Comparison of ENCODE assay signal across 16 cellular contexts in genomic region chr1:21815724-21816311, GRCh38. TPM values are rescaled to one million over a fixed set of nuclear protein-coding genes. Genes with fewer than 3 reads are reported as not detected.
DNase-seq lines count a peak whose midpoint lies in the region; ATAC-seq, FAIRE-seq and TF ChIP-seq lines count a peak whose summit lies in the region.
"Had no signal": no experiment of that assay in that cellular context is flagged by ENCODE, and none has a peak within 500 bp of the region (broad histone marks: within the 10 kb centered on the region; RNA-seq: fewer than 3 reads in every experiment).

No MANE protein-coding gene starts in this region.

- ATAC-seq in HepG2: no peak
- peak; percentile 51 for ATAC-seq in activated B cell treated with CpG ODN at 0.5 μM for 24 hours (ENCODE audit: low read depth)
- peak; percentile 22 to 39 (median 30) for ATAC-seq in right lobe of liver
- ATAC-seq in upper lobe of right lung: peak; percentile 35
- ATAC-seq in HG03460 (IDR thresholded peaks at IDR 0.05; ENCODE audit: unreplicated experiment): no peak
- ATAC-seq: activated CD4-positive, CD25-positive, alpha-beta regulatory T cell treated with anti-CD3 and anti-CD28 coated beads, Interleukin-2, amount 50 U/mL, for 24 hours had no signal

- H3K4me3 ChIP-seq in liver (ENCODE audit: low read depth in 1 of 3, low read length in 3 of 3): no peak overlapping the region
- H3K4me3 ChIP-seq in HepG2 (replicated peaks in 1 of 3; ENCODE audit: insufficient read depth in 1 of 3, low read depth in 2 of 3, low read length in 3 of 3): no peak overlapping the region
- no peak overlapping the region for H3K4me3 ChIP-seq in right lobe of liver
- H3K4me3 ChIP-seq in upper lobe of right lung: no peak overlapping the region

- intact Hi-C loops in HepG2 (cut with micrococcal nuclease; ENCODE audit: unreplicated experiment) (no loop called here), activated B cell treated with CpG ODN at 0.5 μM for 24 hours (cut with micrococcal nuclease) (loop anchor here (2.0 to 10.0 kb wide), 3 partner anchors 51 to 146 kb away; partner anchors contain the start of gene HSPG2), right lobe of liver (cut with DNase I) (no loop called here), upper lobe of right lung (cut with DNase I) (no loop called here)

- no peaks in the 10 kb centered on the region for H3K27me3 ChIP-seq in liver (ENCODE audit: control insufficient read depth in 4 of 4, insufficient read depth in 4 of 4, low read length in 3 of 4)
- H3K27me3 ChIP-seq in HepG2 (ENCODE audit: control insufficient read depth in 1 of 2, insufficient read depth in 2 of 2, low read length in 2 of 2): peaks cover 0 to 11% of the 10 kb centered on the region in 2 experiments; a peak in 3 of 5 replicates
- peaks cover 0 to 7% of the 10 kb centered on the region in 2 donors for H3K27me3 ChIP-seq in right lobe of liver
- no peaks in the 10 kb centered on the region for H3K27me3 ChIP-seq in upper lobe of right lung

- TF ChIP-seq POLR2A in HepG2 (IDR thresholded peaks at IDR 0.05; ENCODE audit: insufficient read depth in 1 of 2, low read depth in 2 of 2, low read length in 2 of 2) (no peak), right lobe of liver (IDR thresholded peaks at IDR 0.05) (no peak)

- no peaks in the 10 kb centered on the region for H3K36me3 Mint-ChIP-seq in activated B cell treated with CpG ODN at 0.5 μM for 24 hours (ENCODE audit: low read depth)

- H3K4me1 Mint-ChIP-seq in activated B cell treated with CpG ODN at 0.5 μM for 24 hours: peaks cover 20% of the 10 kb centered on the region

- no peaks in the 10 kb centered on the region for H3K36me3 ChIP-seq in liver (ENCODE audit: control insufficient read depth in 4 of 4, insufficient read depth in 3 of 4, low read depth in 1 of 4, low read length in 3 of 4)
- H3K36me3 ChIP-seq in HepG2 (replicated peaks in 1 of 2; ENCODE audit: control insufficient read depth in 1 of 2, insufficient read depth in 2 of 2, low read length in 2 of 2): no peaks in the 10 kb centered on the region
- no peaks in the 10 kb centered on the region for H3K36me3 ChIP-seq in right lobe of liver
- H3K36me3 ChIP-seq in upper lobe of right lung: no peaks in the 10 kb centered on the region

- no peak overlapping the region for H3K27ac ChIP-seq in liver (ENCODE audit: low read depth in 1 of 2, low read length in 2 of 2)
- no peak overlapping the region for H3K27ac ChIP-seq in HepG2 (ENCODE audit: extremely low read length, insufficient read depth, low read length)
- no peak overlapping the region for H3K27ac ChIP-seq in right lobe of liver
- no peak overlapping the region for H3K27ac ChIP-seq in upper lobe of right lung

- H3K27me3 Mint-ChIP-seq in activated B cell treated with CpG ODN at 0.5 μM for 24 hours: peaks cover 3% of the 10 kb centered on the region

- no peaks in the 10 kb centered on the region for H3K9me3 ChIP-seq in liver (ENCODE audit: control insufficient read depth in 4 of 4, low read length in 3 of 4)
- H3K9me3 ChIP-seq in HepG2 (ENCODE audit: low read length): no peaks in the 10 kb centered on the region
- H3K9me3 ChIP-seq in right lobe of liver: no peaks in the 10 kb centered on the region
- H3K9me3 ChIP-seq in upper lobe of right lung: no peaks in the 10 kb centered on the region

- H3K4me3 Mint-ChIP-seq in activated B cell treated with CpG ODN at 0.5 μM for 24 hours: no peak overlapping the region

- TF ChIP-seq EP300 in HepG2 (IDR thresholded peaks at IDR 0.05; ENCODE audit: low read depth in 2 of 2, low read length in 2 of 2): no peak
- TF ChIP-seq EP300 in HepG2 (CRISPR knock-in tag; IDR thresholded peaks at IDR 0.05; ENCODE audit: borderline replicate concordance): no peak

- BruUV-seq in HepG2 (replicated peaks; lab: Mats Ljungman, UMichigan): no TSS peak

- H3K27ac Mint-ChIP-seq in activated B cell treated with CpG ODN at 0.5 μM for 24 hours: peak overlapping the region; percentile 43

- TF ChIP-seq CTCF in liver (IDR thresholded peaks at IDR 0.05; ENCODE audit: low read depth, low read length, missing input control): no peak
- no peak for TF ChIP-seq CTCF in HepG2 (CRISPR knock-in tag; IDR thresholded peaks at IDR 0.05)
- no peak for TF ChIP-seq CTCF in activated B cell treated with CpG ODN at 0.5 μM for 24 hours (IDR thresholded peaks at IDR 0.05)
- TF ChIP-seq CTCF in right lobe of liver (IDR thresholded peaks at IDR 0.05): no peak
- TF ChIP-seq CTCF in upper lobe of right lung (IDR thresholded peaks at IDR 0.05): no peak

- no peak overlapping the region for H2AFZ ChIP-seq in HepG2 (ENCODE audit: low read length)

- no peak for DNase-seq in HepG2 (ENCODE audit: low spot score)
- no peak for DNase-seq in activated B cell treated with CpG ODN at 0.5 μM for 24 hours
- DNase-seq in right lobe of liver: peak in 1 of 3 donors; percentile 50
- DNase-seq in upper lobe of right lung: no peak
- no peak for DNase-seq in hypothalamus (lab: John Stamatoyannopoulos, UW)
- no peak for DNase-seq in HUDEP-2 (lab: John Stamatoyannopoulos, UW; ENCODE audit: unreplicated experiment in 76 of 76)
- DNase-seq: kidney glomerular epithelial cell, NCI-H1436, NCI-H524, occipital lobe had no signal

- POLR2A ChIA-PET in HepG2 (lab: Yijun Ruan, JAX) (no interaction called here), activated B cell treated with CpG ODN at 0.5 μM for 24 hours (lab: Charles Lee) (no interaction called here)

- TF ChIP-seq RAD21 in liver (IDR thresholded peaks at IDR 0.05): no peak
- no peak for TF ChIP-seq RAD21 in HepG2 (CRISPR knock-in tag; IDR thresholded peaks at IDR 0.05)

- H3K9ac ChIP-seq in liver (ENCODE audit: low read depth in 1 of 2, low read length in 2 of 2) (no peak overlapping the region), HepG2 (ENCODE audit: insufficient read depth, low read depth, low read length) (no peak overlapping the region)

- H3K4me2 ChIP-seq in HepG2 (ENCODE audit: low read depth, low read length): no peak overlapping the region

- no peak for FAIRE-seq in HepG2 (lab: Jason Lieb, UNC)
- FAIRE-seq: colon, H54 had no signal

- in situ Hi-C loops in HepG2 (cut with HindIII; ENCODE audit: extremely low pct_ligation_motif_present, low pct_unique_long_range_greater_than_20kb): no loop called here

- no peaks in the 10 kb centered on the region for H3K9me3 Mint-ChIP-seq in activated B cell treated with CpG ODN at 0.5 μM for 24 hours

- H3K4me1 ChIP-seq in liver (ENCODE audit: control insufficient read depth in 4 of 4, insufficient read depth in 4 of 4, low read length in 3 of 4) (peaks cover 0 to 8% (median 0%) of the 10 kb centered on the region in 4 donors), HepG2 (ENCODE audit: insufficient read depth, low read length) (peaks cover 19% of the 10 kb centered on the region), right lobe of liver (peaks cover 0 to 3% (median 0%) of the 10 kb centered on the region in 4 donors), upper lobe of right lung (peaks cover 10% of the 10 kb centered on the region)

- CTCF ChIA-PET in HepG2 (lab: Yijun Ruan, JAX; ENCODE audit: low intra/inter-chr PET ratio, low total read pairs): no interaction called here
- CTCF ChIA-PET in activated B cell treated with CpG ODN at 0.5 μM for 24 hours (lab: Charles Lee): interaction anchor here (1.1 kb wide), 1 partner anchor 34 kb away, joined by 3 read pairs; no protein-coding TSS in a partner anchor

- no peaks in the 10 kb centered on the region for H3K79me2 ChIP-seq in HepG2 (ENCODE audit: insufficient read depth, low read length)

- no peaks in the 10 kb centered on the region for H4K20me1 ChIP-seq in HepG2 (ENCODE audit: insufficient read depth, low read length)

- WGBS in liver: 76% methylated on average over 12 of the region's 12 CpGs
- 53% methylated on average over 8 of the region's 12 CpGs for WGBS in HepG2 (ENCODE audit: low lambda C conversion rate)
- WGBS in right lobe of liver (ENCODE audit: insufficient coverage, low coverage, low lambda C conversion rate, missing lambda C conversion rate): 61% methylated on average over 6 of the region's 12 CpGs

RNA-seq across cellular contexts. Expression of gene LDLRAD2, which starts 3.8 kb away (rescaled TPM):
- total RNA-seq in liver (under 1 TPM in 1 of 2 donors, not detected in 1; 0.23 TPM), HepG2 (2016; rRNA removed; fragmentation: Illumina TruSeq; extraction: Trizol) (not detected in 2 replicates), activated B cell treated with CpG ODN at 0.5 μM for 24 hours (0.64 and 0.67 TPM in 2 replicates), right lobe of liver (not detected), upper lobe of right lung (0.38 TPM)
- polyA plus RNA-seq in liver (1 to 10 TPM in 1 of 2 donors, under 1 TPM in 1; 0.12 to 2.7 TPM), HepG2 (2011; rRNA removed) (not detected in 2 replicates)
- total RNA-seq in HepG2 (2016; cell fraction: cytosol; rRNA removed; fragmentation: Illumina TruSeq; extraction: Trizol; ENCODE audit: low read depth): not detected in 2 replicates
- not detected in 2 replicates for total RNA-seq in HepG2 (2016; cell fraction: insoluble cytoplasmic fraction; rRNA removed; fragmentation: Illumina TruSeq; extraction: Trizol)
- total RNA-seq in HepG2 (2016; cell fraction: membrane; rRNA removed; fragmentation: Illumina TruSeq; extraction: Trizol): not detected in 2 replicates
- total RNA-seq in HepG2 (2016; cell fraction: nucleus; rRNA removed; fragmentation: Illumina TruSeq; extraction: Trizol): not detected in 2 replicates
- not detected in 2 replicates for polyA plus RNA-seq in HepG2 (2011; cell fraction: cytosol; rRNA removed)
- 0.03 TPM in 1 of 2 replicates, not detected in the other for polyA plus RNA-seq in HepG2 (2011; cell fraction: nucleus; rRNA removed)
- polyA plus RNA-seq in HepG2 (2012): 3.5 and 4.3 TPM in 2 replicates
- not detected in 2 replicates for polyA plus RNA-seq in HepG2 (2016; cell fraction: cytosol; fragmentation: Illumina TruSeq; extraction: Trizol; ENCODE audit: low read depth)
- polyA plus RNA-seq in HepG2 (2016; cell fraction: insoluble cytoplasmic fraction; fragmentation: Illumina TruSeq; extraction: Trizol; ENCODE audit: low read depth): not detected in 2 replicates
- polyA plus RNA-seq in HepG2 (2016; cell fraction: membrane; fragmentation: Illumina TruSeq; extraction: Trizol; ENCODE audit: low read depth): not detected in 2 replicates
- not detected in 2 replicates for polyA plus RNA-seq in HepG2 (2016; cell fraction: nucleus; fragmentation: Illumina TruSeq; extraction: Trizol; ENCODE audit: insufficient read depth, low read depth)
- polyA minus RNA-seq in HepG2 (2011; rRNA and poly(A)+ RNA removed; ENCODE audit: low replicate concordance): not detected in 2 replicates
- not detected in 2 replicates for polyA minus RNA-seq in HepG2 (2011; cell fraction: cytosol; rRNA and poly(A)+ RNA removed)
- not detected in 2 replicates for polyA minus RNA-seq in HepG2 (2011; cell fraction: nucleus; rRNA and poly(A)+ RNA removed)
- total RNA-seq: occipital lobe, SK-MEL-5 had no signal

RNA-seq across cellular contexts. Expression of gene USP48, which starts 32.9 kb away (rescaled TPM):
- total RNA-seq in liver (10 to 100 TPM; 30.5 to 34.9 TPM), HepG2 (2016; rRNA removed; fragmentation: Illumina TruSeq; extraction: Trizol) (29.9 and 30.4 TPM in 2 replicates), activated B cell treated with CpG ODN at 0.5 μM for 24 hours (86.3 and 97.3 TPM in 2 replicates), right lobe of liver (10 to 100 TPM; 21.3 to 24.5 (median 22.8) TPM), upper lobe of right lung (56.4 TPM)
- polyA plus RNA-seq in liver (10 to 100 TPM in 1 of 2 donors, 1 to 10 TPM in 1; 7.8 to 15.8 TPM), HepG2 (2011; rRNA removed) (26.1 and 30.7 TPM in 2 replicates)
- total RNA-seq in HepG2 (2016; cell fraction: cytosol; rRNA removed; fragmentation: Illumina TruSeq; extraction: Trizol; ENCODE audit: low read depth): 19.6 and 24.1 TPM in 2 replicates
- total RNA-seq in HepG2 (2016; cell fraction: insoluble cytoplasmic fraction; rRNA removed; fragmentation: Illumina TruSeq; extraction: Trizol): 28.2 and 30.4 TPM in 2 replicates
- 13.3 and 15.7 TPM in 2 replicates for total RNA-seq in HepG2 (2016; cell fraction: membrane; rRNA removed; fragmentation: Illumina TruSeq; extraction: Trizol)
- 51.4 and 51.7 TPM in 2 replicates for total RNA-seq in HepG2 (2016; cell fraction: nucleus; rRNA removed; fragmentation: Illumina TruSeq; extraction: Trizol)
- polyA plus RNA-seq in HepG2 (2011; cell fraction: cytosol; rRNA removed): 6.6 and 9.8 TPM in 2 replicates
- 53.4 and 63.4 TPM in 2 replicates for polyA plus RNA-seq in HepG2 (2011; cell fraction: nucleus; rRNA removed)
- 27.2 and 36.7 TPM in 2 replicates for polyA plus RNA-seq in HepG2 (2012)
- 1.7 and 2.0 TPM in 2 replicates for polyA plus RNA-seq in HepG2 (2016; cell fraction: cytosol; fragmentation: Illumina TruSeq; extraction: Trizol; ENCODE audit: low read depth)
- polyA plus RNA-seq in HepG2 (2016; cell fraction: insoluble cytoplasmic fraction; fragmentation: Illumina TruSeq; extraction: Trizol; ENCODE audit: low read depth): 29.2 and 30.8 TPM in 2 replicates
- polyA plus RNA-seq in HepG2 (2016; cell fraction: membrane; fragmentation: Illumina TruSeq; extraction: Trizol; ENCODE audit: low read depth): 5.8 and 6.2 TPM in 2 replicates
- 74.2 and 75.0 TPM in 2 replicates for polyA plus RNA-seq in HepG2 (2016; cell fraction: nucleus; fragmentation: Illumina TruSeq; extraction: Trizol; ENCODE audit: insufficient read depth, low read depth)
- polyA minus RNA-seq in HepG2 (2011; rRNA and poly(A)+ RNA removed; ENCODE audit: low replicate concordance): 15.1 and 18.5 TPM in 2 replicates
- polyA minus RNA-seq in HepG2 (2011; cell fraction: cytosol; rRNA and poly(A)+ RNA removed): 12.3 and 16.1 TPM in 2 replicates
- 120 and 126 TPM in 2 replicates for polyA minus RNA-seq in HepG2 (2011; cell fraction: nucleus; rRNA and poly(A)+ RNA removed)

Comparison
In these comparisons a context has a peak if more than half of its experiments do, and no peak if none do; other contexts are left out.
1. ATAC-seq: peak in activated B cell treated with CpG ODN at 0.5 μM for 24 hours (single experiment), right lobe of liver (4 of 4) and upper lobe of right lung (single experiment); none in HepG2 (single experiment) and HG03460 (single experiment).